Comparison of ENCODE assay signal across 13 cellular contexts in the genomic region with DNA sequence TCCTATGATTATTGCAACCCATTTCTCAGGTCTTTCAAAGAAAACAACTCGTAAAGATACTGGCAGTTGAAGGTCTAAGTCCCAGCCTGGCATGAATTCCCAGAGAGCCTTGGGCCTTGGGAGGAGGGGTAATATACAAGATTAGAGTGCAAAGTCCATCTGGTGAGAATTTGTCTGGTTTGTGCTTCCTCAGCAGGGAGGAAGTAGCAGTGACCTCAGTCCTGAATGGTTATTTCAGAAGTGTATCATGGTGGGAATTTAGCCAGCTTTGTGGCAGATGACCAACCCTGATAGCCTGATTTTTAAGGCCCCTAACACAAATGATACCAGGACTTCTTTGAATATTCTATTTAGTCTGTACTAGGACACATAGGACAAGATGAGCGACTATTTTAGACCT.
DNase-seq lines count a peak whose midpoint lies in the region; ATAC-seq and TF ChIP-seq lines count a peak whose summit lies in the region.
"Had no signal": no experiment of that assay in that cellular context is flagged by ENCODE, and none has a peak within 500 bp of the region (broad histone marks: within the 10 kb centered on the region; RNA-seq: fewer than 3 reads in every experiment).

No MANE protein-coding gene starts in this region.

- H3K9me2 ChIP-seq in GM23248 (ENCODE audit: insufficient read depth) = no peaks in the 10 kb centered on the region

- DNase-seq in GM23248 (peak; percentile 46), NCI-H82 treated with DMSO at 0.1 percent for 48 hours (lab: John Stamatoyannopoulos, UW; ENCODE audit: unreplicated experiment) (peak; percentile 28), dermis blood vessel endothelial cell (peak; percentile 20), kidney glomerular epithelial cell (lab: John Stamatoyannopoulos, UW) (no peak)
- no peak for DNase-seq in activated T-cell treated with anti-CD3 and anti-CD28 coated beads, Interleukin-2, amount 50 U/mL, for 24 hours
- DNase-seq: activated CD4-positive, alpha-beta T cell treated with anti-CD3 and anti-CD28 coated beads for 1 hour; activated naive CD4-positive, alpha-beta T cell; mammary epithelial cell; SHP77 treated with DMSO at 0.1 percent for 48 hours had no signal

- H3K9me3 Mint-ChIP-seq in activated T-cell treated with anti-CD3 and anti-CD28 coated beads, Interleukin-2, amount 50 U/mL, for 24 hours = no peaks in the 10 kb centered on the region

- H3K36me3 ChIP-seq in GM23248 (ENCODE audit: low read depth) = no peaks in the 10 kb centered on the region
- H3K36me3 ChIP-seq in neutrophil = no peaks in the 10 kb centered on the region
- H3K36me3 ChIP-seq: gastroesophageal sphincter had no signal

- no peaks in the 10 kb centered on the region for H4K20me1 ChIP-seq in GM23248 (ENCODE audit: insufficient read depth)

- H3K4me3 Mint-ChIP-seq in activated T-cell treated with anti-CD3 and anti-CD28 coated beads, Interleukin-2, amount 50 U/mL, for 24 hours = no peak overlapping the region

- no peaks in the 10 kb centered on the region for H3K9me3 ChIP-seq in GM23248 (ENCODE audit: low read depth)
- H3K9me3 ChIP-seq in neutrophil = no peaks in the 10 kb centered on the region
- H3K9me3 ChIP-seq: gastroesophageal sphincter had no signal

- peaks cover 42% of the 10 kb centered on the region for H3F3A ChIP-seq in GM23248 (ENCODE audit: insufficient read depth)

- in situ Hi-C loops in GM23248 (cut with MboI) = no loop called here

- H3K27ac Mint-ChIP-seq in activated T-cell treated with anti-CD3 and anti-CD28 coated beads, Interleukin-2, amount 50 U/mL, for 24 hours = no peak overlapping the region

- H3K4me1 Mint-ChIP-seq in activated T-cell treated with anti-CD3 and anti-CD28 coated beads, Interleukin-2, amount 50 U/mL, for 24 hours (ENCODE audit: low read depth) = peaks cover 9% of the 10 kb centered on the region

- H3K79me2 ChIP-seq in GM23248 (ENCODE audit: insufficient read depth) = no peaks in the 10 kb centered on the region

- no peak overlapping the region for H3K9ac ChIP-seq in GM23248

- ATAC-seq in esophagus mucosa = no peak
- ATAC-seq in GM21515 (IDR thresholded peaks at IDR 0.05; ENCODE audit: unreplicated experiment) = no peak
- ATAC-seq: gastroesophageal sphincter had no signal

- H3K27me3 ChIP-seq in GM23248 (replicated peaks; ENCODE audit: insufficient read depth) (no peaks in the 10 kb centered on the region), neutrophil (no peaks in the 10 kb centered on the region)
- H3K27me3 ChIP-seq: gastroesophageal sphincter had no signal

- H2AFZ ChIP-seq in GM23248 = no peak overlapping the region

- H3K4me1 ChIP-seq in GM23248 (ENCODE audit: insufficient read depth) (peaks cover 49% of the 10 kb centered on the region), neutrophil (ENCODE audit: control insufficient read depth in 1 of 2, insufficient read depth in 1 of 2, low read depth in 1 of 2, low read length in 1 of 2) (peaks cover 53 to 54% of the 10 kb centered on the region in 2 experiments)

- H3K27me3 Mint-ChIP-seq in activated T-cell treated with anti-CD3 and anti-CD28 coated beads, Interleukin-2, amount 50 U/mL, for 24 hours = no peaks in the 10 kb centered on the region

- no peak overlapping the region for H3K4me2 ChIP-seq in GM23248 (ENCODE audit: unreplicated experiment)

- 97% methylated on average over 2 of the region's 2 CpGs for WGBS in GM23248 (ENCODE audit: low coverage in 1 of 2, low lambda C conversion rate in 2 of 2, missing lambda C conversion rate in 2 of 2), 2 experiments

- no peaks in the 10 kb centered on the region for H3K36me3 Mint-ChIP-seq in activated T-cell treated with anti-CD3 and anti-CD28 coated beads, Interleukin-2, amount 50 U/mL, for 24 hours (ENCODE audit: low read depth)

- H3K4me3 ChIP-seq in GM23248 = no peak overlapping the region
- no peak overlapping the region for H3K4me3 ChIP-seq in neutrophil (ENCODE audit: low read depth in 1 of 2, low read length in 1 of 2)
- H3K4me3 ChIP-seq: gastroesophageal sphincter had no signal

- no peak for TF ChIP-seq CTCF in neutrophil (IDR thresholded peaks at IDR 0.05)

- H3K27ac ChIP-seq in GM23248 = no peak overlapping the region
- H3K27ac ChIP-seq in neutrophil = peak overlapping the region; percentile 80

Comparison
In these comparisons a context has a peak if more than half of its experiments do, and no peak if none do; other contexts are left out.
1. DNase-seq: peak in GM23248 (single experiment), NCI-H82 treated with DMSO at 0.1 percent for 48 hours (single experiment) and dermis blood vessel endothelial cell (single experiment); none in kidney glomerular epithelial cell (single experiment) and activated T-cell treated with anti-CD3 and anti-CD28 coated beads, Interleukin-2, amount 50 U/mL, for 24 hours (single experiment).